In the genomic region with DNA sequence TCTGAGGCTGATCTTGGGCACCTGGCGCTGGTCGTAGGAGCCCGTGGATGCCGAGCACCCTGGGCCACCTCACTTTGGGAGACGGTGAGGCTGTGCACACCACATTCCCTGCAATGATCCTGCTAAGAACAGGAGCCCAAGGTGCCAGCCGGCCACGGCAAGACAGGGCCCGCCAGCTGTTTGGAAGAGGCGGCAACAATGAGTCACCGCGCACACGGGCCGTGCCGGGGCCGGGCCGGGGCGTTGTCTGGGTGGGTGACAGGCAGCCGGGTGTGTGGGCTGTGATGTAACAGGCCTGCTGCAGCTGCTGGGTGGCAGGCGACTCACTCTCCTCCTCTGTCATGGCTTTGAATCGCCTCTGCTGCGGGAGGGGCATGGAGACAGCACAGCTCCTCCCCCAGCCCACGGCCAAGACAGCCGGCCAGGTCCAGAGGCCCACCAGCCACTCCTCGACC, we compare ENCODE assay signal across 8 cellular contexts. TPM values are rescaled to one million over a fixed set of nuclear protein-coding genes. Genes with fewer than 3 reads are reported as not detected.
A peak's percentile ranks its signal among the peaks of the same experiment; 100 is the strongest.
DNase-seq lines count a peak whose midpoint lies in the region; ATAC-seq and TF ChIP-seq lines count a peak whose summit lies in the region.

No MANE protein-coding gene starts in this region.

- H3K4me3 ChIP-seq in kidney epithelial cell (ENCODE audit: low read depth, low read length), result no peak overlapping the region

- no peaks in the 10 kb centered on the region for H3K36me3 ChIP-seq in kidney epithelial cell (ENCODE audit: control insufficient read depth, insufficient read depth, low read length)

- DNase-seq in 8988T, result peak; percentile 86
- peak; percentile 77 for DNase-seq in HK-2 (ENCODE audit: unreplicated experiment)
- peak; percentile 5 for DNase-seq in amniotic stem cell (lab: John Stamatoyannopoulos, UW)
- DNase-seq in kidney epithelial cell (ENCODE audit: low read depth), result peak; percentile 72
- peak; percentile 22 for DNase-seq in stimulated activated CD8-positive, alpha-beta memory T cell treated with anti-CD3 and anti-CD28 coated beads, Interleukin-15, amount 100 ng/mL, for 1 hour (ENCODE audit: low read depth)
- DNase-seq in GM10248 (ENCODE audit: extremely low spot score), result no peak

- POLR2A ChIA-PET in GM10248 (lab: Yijun Ruan, JAX), result no interaction called here

- CTCF ChIA-PET in GM10248 (lab: Yijun Ruan, JAX), result no interaction called here

- TF ChIP-seq CTCF in kidney epithelial cell (IDR thresholded peaks at IDR 0.05; ENCODE audit: insufficient read depth, low read length, poor library complexity, severe bottlenecking), result no peak
- no peak for TF ChIP-seq CTCF in GM10248 (IDR thresholded peaks at IDR 0.05; ENCODE audit: control extremely low read depth, extremely low read depth, low read depth, missing control alignments)

- peaks cover 5% of the 10 kb centered on the region for H3K27me3 ChIP-seq in kidney epithelial cell (ENCODE audit: control insufficient read depth, insufficient read depth, low read length)

- ATAC-seq in SK-N-SH treated with all-trans-retinoic acid at 6 μM for 48 hours (peak; percentile 75), GM21390 (IDR thresholded peaks at IDR 0.05; ENCODE audit: unreplicated experiment) (no peak)

TF ChIP-seq in SK-N-SH treated with all-trans-retinoic acid at 6 μM for 48 hours, 23 proteins besides CTCF, POLR2A, EP300 and RAD21:
- TF ChIP-seq TSHZ2 (CRISPR knock-in tag; IDR thresholded peaks at IDR 0.05) (no peak), ZFP3 (CRISPR knock-in tag; IDR thresholded peaks at IDR 0.05) (no peak)
- TF ChIP-seq, protein P1, sequence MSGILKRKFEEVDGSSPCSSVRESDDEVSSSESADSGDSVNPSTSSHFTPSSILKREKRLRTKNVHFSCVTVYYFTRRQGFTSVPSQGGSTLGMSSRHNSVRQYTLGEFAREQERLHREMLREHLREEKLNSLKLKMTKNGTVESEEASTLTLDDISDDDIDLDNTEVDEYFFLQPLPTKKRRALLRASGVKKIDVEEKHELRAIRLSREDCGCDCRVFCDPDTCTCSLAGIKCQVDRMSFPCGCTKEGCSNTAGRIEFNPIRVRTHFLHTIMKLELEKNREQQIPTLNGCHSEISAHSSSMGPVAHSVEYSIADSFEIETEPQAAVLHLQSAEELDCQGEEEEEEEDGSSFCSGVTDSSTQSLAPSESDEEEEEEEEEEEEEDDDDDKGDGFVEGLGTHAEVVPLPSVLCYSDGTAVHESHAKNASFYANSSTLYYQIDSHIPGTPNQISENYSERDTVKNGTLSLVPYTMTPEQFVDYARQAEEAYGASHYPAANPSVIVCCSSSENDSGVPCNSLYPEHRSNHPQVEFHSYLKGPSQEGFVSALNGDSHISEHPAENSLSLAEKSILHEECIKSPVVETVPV (CRISPR knock-in tag; IDR thresholded peaks at IDR 0.05), result no peak

RNA-seq across cellular contexts. Expression of gene ODC1, which starts 49.7 kb away (rescaled TPM):
- 354 and 394 TPM in 2 replicates for total RNA-seq in kidney epithelial cell
